28 cellular contexts compared by ENCODE assay signal in the genomic region with DNA sequence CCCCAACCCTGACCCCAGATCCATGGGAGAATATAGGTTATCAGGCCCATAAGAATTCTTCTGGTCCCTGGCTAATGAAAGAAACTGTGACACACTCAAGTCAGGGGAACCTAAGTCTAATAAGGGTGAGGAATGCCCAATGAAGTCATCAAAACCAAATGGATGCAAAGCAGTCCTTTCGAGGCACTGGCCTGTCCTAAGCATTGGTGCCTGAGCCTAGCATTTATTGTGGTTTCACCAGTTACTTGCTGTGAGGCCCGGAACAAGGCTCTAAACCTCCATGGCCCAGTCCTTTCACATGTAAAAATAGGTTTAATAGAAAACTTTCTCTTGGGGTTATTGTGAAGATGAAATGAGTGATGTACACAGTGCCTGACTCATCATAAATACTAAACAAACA.
"Had no signal": no experiment of that assay in that cellular context is flagged by ENCODE, and none has a peak within 500 bp of the region (broad histone marks: within the 10 kb centered on the region; RNA-seq: fewer than 3 reads in every experiment).

No MANE protein-coding gene starts in this region.

- H3K4me3 ChIP-seq: adrenal gland, body of pancreas, breast epithelium, PC-9, SJCRH30, SK-N-MC had no signal

- DNase-seq: activated CD4-positive, alpha-beta T cell treated with anti-CD3 and anti-CD28 coated beads, Interleukin-2, amount 10 ng/mL, durations not matched to agents 24 days and 14 days; activated CD4-positive, alpha-beta T cell treated with anti-CD3 and anti-CD28 coated beads, Interleukin-2, amount 50 U/mL, for 4 hours; activated CD8-positive, alpha-beta T cell treated with anti-CD3 and anti-CD28 coated beads for 36 hours; activated gamma-delta T cell; activated naive CD4-positive, alpha-beta T cell treated with Interleukin-2 at 50 U/mL for 16 hours; activated T-cell treated with anti-CD3 and anti-CD28 coated beads, Interleukin-2, amount 50 U/mL, for 24 hours; adrenal gland; body of pancreas; Karpas-422; NCI-H1105; NCI-H1417 treated with DMSO at 0.1 percent for 48 hours; NCI-H187 treated with DMSO at 0.1 percent for 48 hours; NCI-H2081; NCI-H2171 treated with DMSO at 0.1 percent for 48 hours; NCI-H226; NCI-H446 treated with DMSO at 0.1 percent for 48 hours; NCI-H524; NCI-H69; NK-92 treated with Interleukin-12 subunit alpha and Interleukin-12 subunit beta, amount 100 ng/mL, for 24 hours; PC-9; Right ventricle myocardium superior; SJCRH30; T1000; WERI-Rb-1 had no signal

- H3K27ac Mint-ChIP-seq: activated CD4-positive, alpha-beta T cell treated with anti-CD3 and anti-CD28 coated beads, Interleukin-2, amount 10 ng/mL, durations not matched to agents 24 days and 14 days; activated CD8-positive, alpha-beta T cell treated with anti-CD3 and anti-CD28 coated beads for 36 hours; activated naive CD4-positive, alpha-beta T cell treated with anti-CD3 and anti-CD28 coated beads, Interleukin-2, amount 50 U/mL, for 72 hours; activated T-cell treated with anti-CD3 and anti-CD28 coated beads, Interleukin-2, amount 50 U/mL, for 24 hours; activated T-helper 2 cell treated with anti-CD3 and anti-CD28 coated beads, Interferon-gamma antibody, Interleukin-2, Interleukin-4, amounts not matched to agents 10 μg/mL and 5 μg/mL and 100 μg/mL, durations not matched to agents 14 hours and 24 hours and 36 hours had no signal

- H3K9me3 ChIP-seq: adrenal gland, body of pancreas, breast epithelium, SJCRH30 had no signal

- H3K27me3 ChIP-seq: adrenal gland, body of pancreas, breast epithelium, SJCRH30 had no signal

- H3K36me3 ChIP-seq: adrenal gland, breast epithelium, SJCRH30, WERI-Rb-1 had no signal

- H3K27ac ChIP-seq: adrenal gland, body of pancreas, breast epithelium, PC-9, SJCRH30, SK-N-MC, WERI-Rb-1 had no signal

- H3K4me1 ChIP-seq: adrenal gland, body of pancreas, breast epithelium, SJCRH30 had no signal

- H3K27me3 Mint-ChIP-seq: activated CD4-positive, alpha-beta T cell treated with anti-CD3 and anti-CD28 coated beads, Interleukin-2, amount 10 ng/mL, durations not matched to agents 24 days and 14 days; activated CD8-positive, alpha-beta T cell treated with anti-CD3 and anti-CD28 coated beads for 36 hours; activated T-cell treated with anti-CD3 and anti-CD28 coated beads, Interleukin-2, amount 50 U/mL, for 24 hours had no signal

- H3K4me1 Mint-ChIP-seq: activated CD4-positive, alpha-beta T cell treated with anti-CD3 and anti-CD28 coated beads, Interleukin-2, amount 10 ng/mL, durations not matched to agents 24 days and 14 days had no signal

- H3K4me3 Mint-ChIP-seq: activated CD4-positive, alpha-beta T cell treated with anti-CD3 and anti-CD28 coated beads, Interleukin-2, amount 10 ng/mL, durations not matched to agents 24 days and 14 days; activated CD8-positive, alpha-beta T cell treated with anti-CD3 and anti-CD28 coated beads for 36 hours; activated T-cell treated with anti-CD3 and anti-CD28 coated beads, Interleukin-2, amount 50 U/mL, for 24 hours had no signal
